Comparison of ENCODE assay signal across 9 cellular contexts in the genomic region with DNA sequence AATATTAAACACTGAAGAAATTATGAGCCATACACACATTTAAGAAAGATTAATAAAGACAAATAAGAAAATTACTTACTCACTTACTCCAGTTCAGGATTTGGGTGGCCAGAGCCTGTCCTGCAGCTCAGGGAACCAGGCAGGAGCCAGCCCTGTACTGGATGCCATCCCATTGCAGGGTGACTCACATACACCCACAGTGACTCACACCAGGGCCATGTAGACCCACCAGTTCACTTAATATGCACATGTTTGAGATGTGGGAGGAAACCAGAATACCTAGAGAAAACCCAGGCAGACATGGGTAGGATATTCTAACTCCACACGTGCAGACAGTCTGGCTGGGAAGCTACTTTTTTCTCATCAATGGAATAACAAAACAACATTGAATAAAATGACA. TPM values are rescaled to one million over a fixed set of nuclear protein-coding genes. Genes with fewer than 3 reads are reported as not detected.
DNase-seq lines count a peak whose midpoint lies in the region; ATAC-seq and TF ChIP-seq lines count a peak whose summit lies in the region.
"Had no signal": no experiment of that assay in that cellular context is flagged by ENCODE, and none has a peak within 500 bp of the region (broad histone marks: within the 10 kb centered on the region; RNA-seq: fewer than 3 reads in every experiment).

No MANE protein-coding gene starts in this region.

- H3K36me3 ChIP-seq in HCT116 (ENCODE audit: control insufficient read depth in 1 of 2, insufficient read depth in 2 of 2, low read length in 2 of 2) (no peaks in the 10 kb centered on the region), adipocyte (ENCODE audit: control insufficient read depth, insufficient read depth, low read length, severe bottlenecking) (no peaks in the 10 kb centered on the region)

- no peak overlapping the region for H3K9ac ChIP-seq in HCT116 (ENCODE audit: low read length)
- no peak overlapping the region for H3K9ac ChIP-seq in adipocyte (ENCODE audit: low read length)

- H3K9me2 ChIP-seq in HCT116 (ENCODE audit: insufficient read depth), result no peaks in the 10 kb centered on the region

- no peaks in the 10 kb centered on the region for H4K20me1 ChIP-seq in HCT116 (ENCODE audit: insufficient read depth)

- peak overlapping the region; percentile 64 for H2AFZ ChIP-seq in HCT116 (ENCODE audit: low read depth, low read length, poor library complexity, severe bottlenecking)

- no peak overlapping the region for H3K27ac Mint-ChIP-seq in stimulated activated memory B cell treated with anti-CD40 and anti-IgM and Interleukin-4, amounts not matched to agents 10 μg/mL and 1 μg/mL and 100 μg/mL, for 72 hours

- peak overlapping the region; percentile 52 for H3K4me2 ChIP-seq in HCT116 (ENCODE audit: low read length)

- TF ChIP-seq POLR2A in HCT116 (IDR thresholded peaks at IDR 0.05; ENCODE audit: borderline replicate concordance, extremely low read depth, insufficient read depth, insufficient read length), result no peak

- peaks cover 23% of the 10 kb centered on the region for H3K4me1 Mint-ChIP-seq in stimulated activated memory B cell treated with anti-CD40 and anti-IgM and Interleukin-4, amounts not matched to agents 10 μg/mL and 1 μg/mL and 100 μg/mL, for 72 hours

- H3K27me3 Mint-ChIP-seq in stimulated activated memory B cell treated with anti-CD40 and anti-IgM and Interleukin-4, amounts not matched to agents 10 μg/mL and 1 μg/mL and 100 μg/mL, for 72 hours, result no peaks in the 10 kb centered on the region

- peaks cover 5 to 21% of the 10 kb centered on the region in 2 experiments; a peak in 2 of 4 replicates for H3K4me1 ChIP-seq in HCT116 (ENCODE audit: control insufficient read depth in 1 of 2, insufficient read depth in 2 of 2, low read length in 2 of 2)
- H3K4me1 ChIP-seq in adipocyte (ENCODE audit: control insufficient read depth, insufficient read depth, low read length), result peaks cover 4% of the 10 kb centered on the region

- TF ChIP-seq RAD21 in HCT116 (IDR thresholded peaks at IDR 0.05; ENCODE audit: low read depth), result no peak

- no peak overlapping the region for H3K4me3 Mint-ChIP-seq in stimulated activated memory B cell treated with anti-CD40 and anti-IgM and Interleukin-4, amounts not matched to agents 10 μg/mL and 1 μg/mL and 100 μg/mL, for 72 hours

- DNase-seq in AG08396 (ENCODE audit: low spot score) (peak; percentile 83), HCT116 (ENCODE audit: low read depth, low spot score) (peak; percentile 61), adipocyte (ENCODE audit: low read depth) (peak; percentile 65), kidney glomerular epithelial cell (lab: John Stamatoyannopoulos, UW) (peak; percentile 42), HuH-7 (ENCODE audit: low spot score) (no peak), COLO668 (lab: John Stamatoyannopoulos, UW; ENCODE audit: unreplicated experiment) (no peak)
- DNase-seq: MM.1S had no signal

- H3K9me3 Mint-ChIP-seq in stimulated activated memory B cell treated with anti-CD40 and anti-IgM and Interleukin-4, amounts not matched to agents 10 μg/mL and 1 μg/mL and 100 μg/mL, for 72 hours, result no peaks in the 10 kb centered on the region

- H3K9me3 ChIP-seq in HCT116 (ENCODE audit: control insufficient read depth in 1 of 2, insufficient read depth in 1 of 2, low read depth in 1 of 2, low read length in 2 of 2) (no peaks in the 10 kb centered on the region), adipocyte (ENCODE audit: control insufficient read depth, low read length) (no peaks in the 10 kb centered on the region)

- intact Hi-C loops in HCT116 (cut with micrococcal nuclease), result no loop called here

- no peaks in the 10 kb centered on the region for H3K27me3 ChIP-seq in HCT116 (ENCODE audit: insufficient read depth, low read length)
- H3K27me3 ChIP-seq in adipocyte (replicated peaks; ENCODE audit: control insufficient read depth, insufficient read depth, low read length), result no peaks in the 10 kb centered on the region

- POLR2A ChIA-PET in HCT116 (lab: Charles Lee), result no interaction called here

- no peak for TF ChIP-seq CTCF in HCT116 (IDR thresholded peaks at IDR 0.05 in 2 of 3, conservative IDR thresholded peaks at IDR 0.05 in 1 of 3; ENCODE audit: borderline replicate concordance in 1 of 3, insufficient read depth in 1 of 3, low read depth in 2 of 3, low read length in 2 of 3)

- H3K27ac ChIP-seq in HCT116 (ENCODE audit: low read depth, low read length), result no peak overlapping the region

- H3K4me3 ChIP-seq in HCT116 (replicated peaks in 1 of 2; ENCODE audit: low read depth in 1 of 2, low read length in 2 of 2) (no peak overlapping the region), adipocyte (ENCODE audit: low read length) (no peak overlapping the region)

- no peaks in the 10 kb centered on the region for H3K36me3 Mint-ChIP-seq in stimulated activated memory B cell treated with anti-CD40 and anti-IgM and Interleukin-4, amounts not matched to agents 10 μg/mL and 1 μg/mL and 100 μg/mL, for 72 hours

- BruUV-seq in HCT116 (replicated peaks; lab: Mats Ljungman, UMichigan), result no TSS peak

- H3K79me2 ChIP-seq in HCT116 (ENCODE audit: insufficient read depth, low read length), result no peaks in the 10 kb centered on the region

- RAD21 ChIA-PET in HCT116 (lab: Charles Lee; ENCODE audit: low non-redundant PET in 1 of 2, low total read pairs in 2 of 2, uncharacterized antibody in 2 of 2, unreplicated experiment in 2 of 2), result no interaction called here

- peak; percentile 99 for ATAC-seq in HCT116
- ATAC-seq in stimulated activated memory B cell treated with anti-CD40 and anti-IgM and Interleukin-4, amounts not matched to agents 10 μg/mL and 1 μg/mL and 100 μg/mL, for 72 hours, result no peak
- ATAC-seq in GM21515 (IDR thresholded peaks at IDR 0.05; ENCODE audit: unreplicated experiment), result no peak

- CTCF ChIA-PET in HCT116 (lab: Charles Lee), result interaction anchor here (1.0 to 1.1 kb wide), 2 partner anchors 10 to 259 kb away, joined by 3 to 4 read pairs; no protein-coding TSS in a partner anchor

TF ChIP-seq in HCT116, 20 proteins besides CTCF, POLR2A, EP300 and RAD21 (continues in another document):
- TF ChIP-seq MAX (IDR thresholded peaks at IDR 0.05) (peak; percentile 59), YY1 (IDR thresholded peaks at IDR 0.05; ENCODE audit: extremely low read depth, insufficient replicate concordance, low read depth, low read length) (no peak), REST (IDR thresholded peaks at IDR 0.05; ENCODE audit: low read depth) (no peak), ELF1 (IDR thresholded peaks at IDR 0.05; ENCODE audit: borderline replicate concordance, low read depth) (no peak), POLR2AphosphoS5 (IDR thresholded peaks at IDR 0.05; ENCODE audit: low read depth, low read length) (peak; percentile 35; the same call in 1 of the 2 replicates), SIN3A (IDR thresholded peaks at IDR 0.05; ENCODE audit: low read depth) (no peak), EGR1 (IDR thresholded peaks at IDR 0.05; ENCODE audit: low read depth) (no peak), SP1 (IDR thresholded peaks at IDR 0.05; ENCODE audit: low read depth) (peak; percentile 72), EZH2phosphoT487 (IDR thresholded peaks at IDR 0.05; ENCODE audit: borderline replicate concordance) (no peak), EZH2 (IDR thresholded peaks at IDR 0.05) (no peak), FOSL1 (IDR thresholded peaks at IDR 0.05; ENCODE audit: low read depth) (peak; percentile 95), JUND (IDR thresholded peaks at IDR 0.05) (peak; percentile 90), SRF (IDR thresholded peaks at IDR 0.05; ENCODE audit: low read depth) (peak; percentile 60)
- TF ChIP-seq, protein P1, sequence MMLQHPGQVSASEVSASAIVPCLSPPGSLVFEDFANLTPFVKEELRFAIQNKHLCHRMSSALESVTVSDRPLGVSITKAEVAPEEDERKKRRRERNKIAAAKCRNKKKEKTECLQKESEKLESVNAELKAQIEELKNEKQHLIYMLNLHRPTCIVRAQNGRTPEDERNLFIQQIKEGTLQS (IDR thresholded peaks at IDR 0.05), result no peak

RNA-seq across cellular contexts. Expression of gene ADRB2, which starts 49.6 kb away (rescaled TPM):
- total RNA-seq in HCT116 (2021; ENCODE audit: unreplicated experiment), result 0.25 TPM
- 0.05 and 0.11 TPM in 2 replicates for polyA plus RNA-seq in HCT116 (2012)

Comparison
In these comparisons a context has a peak if more than half of its experiments do, and no peak if none do; other contexts are left out.
1. DNase-seq: peak in AG08396 (single experiment), HCT116 (single experiment), adipocyte (single experiment) and kidney glomerular epithelial cell (single experiment); none in HuH-7 (single experiment) and COLO668 (single experiment).